In the genomic region with DNA sequence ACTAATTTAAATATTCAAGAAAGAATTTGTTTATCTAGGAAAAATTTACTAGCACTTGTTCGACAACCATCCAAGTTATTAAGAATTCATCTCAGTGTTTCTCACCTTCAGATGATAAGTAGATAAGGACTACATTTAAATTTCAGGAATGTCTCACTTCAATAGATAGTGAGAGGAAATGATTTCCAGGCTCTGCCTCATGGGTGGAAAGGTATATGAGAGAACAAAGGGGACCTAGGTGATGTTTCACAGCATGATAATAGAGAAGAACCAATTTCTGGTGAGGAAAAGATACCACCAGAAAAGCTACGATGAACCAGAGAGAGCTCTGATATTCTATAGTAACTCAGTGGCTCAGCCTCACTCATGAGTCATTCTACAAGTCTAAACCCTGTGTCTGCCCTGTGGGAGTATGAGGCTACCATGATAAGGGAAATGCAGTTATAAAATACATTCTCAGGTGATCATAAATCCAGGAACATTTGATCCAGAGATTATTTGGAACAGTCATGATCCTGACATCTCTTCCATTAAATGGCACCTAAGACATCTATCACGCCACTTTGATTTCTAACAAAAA, we compare ENCODE assay signal across 17 cellular contexts.
DNase-seq lines count a peak whose midpoint lies in the region; ATAC-seq and TF ChIP-seq lines count a peak whose summit lies in the region.
"Had no signal": no experiment of that assay in that cellular context is flagged by ENCODE, and none has a peak within 500 bp of the region (broad histone marks: within the 10 kb centered on the region; RNA-seq: fewer than 3 reads in every experiment).

No MANE protein-coding gene starts in this region.

- intact Hi-C loops in IMR-90 (cut with micrococcal nuclease) (no loop called here), mucosa of descending colon (cut with DNase I, micrococcal nuclease) (no loop called here)

- H3K36me3 ChIP-seq in IMR-90 (ENCODE audit: control insufficient read depth, insufficient read depth, low read length), result no peaks in the 10 kb centered on the region
- no peaks in the 10 kb centered on the region for H3K36me3 ChIP-seq in mucosa of descending colon (ENCODE audit: low read depth)

- in situ Hi-C loops in IMR-90 (cut with MboI; ENCODE audit: low sequenced_read_pairs), result no loop called here

- H2BK20ac ChIP-seq in IMR-90 (ENCODE audit: low read depth, low read length), result no peak overlapping the region

- no peaks in the 10 kb centered on the region for H3K9me1 ChIP-seq in IMR-90 (ENCODE audit: insufficient read depth, low read length)

- H3K9ac ChIP-seq in IMR-90 (ENCODE audit: low read depth, low read length), result no peak overlapping the region

- H3K4ac ChIP-seq in IMR-90 (ENCODE audit: low read depth, low read length), result no peak overlapping the region

- peak; percentile 77 for ATAC-seq in IMR-90 (ENCODE audit: low read depth)
- ATAC-seq in mucosa of descending colon, result peak; percentile 43
- no peak for ATAC-seq in HG03521 (IDR thresholded peaks at IDR 0.05; ENCODE audit: unreplicated experiment)
- no peak for ATAC-seq in GM19035 (IDR thresholded peaks at IDR 0.05; ENCODE audit: unreplicated experiment)

- H3K56ac ChIP-seq in IMR-90 (ENCODE audit: extremely low read depth, insufficient read depth, low read length), result no peak overlapping the region

- no peak overlapping the region for H3K14ac ChIP-seq in IMR-90 (replicated peaks; ENCODE audit: low read depth, low read length)

- peak; percentile 35 for DNase-seq in IMR-90
- DNase-seq in RWPE1 (ENCODE audit: low spot score), result peak; percentile 21
- peak; percentile 20 for DNase-seq in epithelial cell of prostate (ENCODE audit: low read depth, low spot score)
- no peak for DNase-seq in mucosa of descending colon
- DNase-seq in NK-92 treated with Interleukin-12 subunit alpha and Interleukin-12 subunit beta, amount 100 ng/mL, for 24 hours (lab: John Stamatoyannopoulos, UW), result no peak
- DNase-seq: ACHN, C1 segment of cervical spinal cord, DMS79 treated with DMSO at 0.1 percent for 48 hours, H7, HFFc6, NCI-H1417 treated with DMSO at 0.1 percent for 48 hours, NCI-H187 treated with DMSO at 0.1 percent for 48 hours, NCI-H446 treated with DMSO at 0.1 percent for 48 hours, NCI-H748 treated with DMSO at 0.1 percent for 48 hours, RPMI8226 had no signal

- H3K23ac ChIP-seq in IMR-90 (ENCODE audit: low read depth, low read length), result no peak overlapping the region

- H3K9me3 ChIP-seq in IMR-90 (ENCODE audit: control insufficient read depth, insufficient read depth, low read length) (no peaks in the 10 kb centered on the region), mucosa of descending colon (no peaks in the 10 kb centered on the region)

- no peaks in the 10 kb centered on the region for H3K79me1 ChIP-seq in IMR-90 (ENCODE audit: low read depth in 1 of 2, low read length in 2 of 2)

- no peak overlapping the region for H3K18ac ChIP-seq in IMR-90 (ENCODE audit: low read depth, low read length)

- POLR2A ChIA-PET in IMR-90 (lab: Charles Lee; ENCODE audit: unreplicated experiment), result no interaction called here
- POLR2A ChIA-PET in RWPE1 (lab: Yijun Ruan, JAX; ENCODE audit: low non-redundant PET), result no interaction called here

- CTCF ChIA-PET in IMR-90 (lab: Yijun Ruan, JAX) (no interaction called here), RWPE1 (lab: Yijun Ruan, JAX) (no interaction called here)

- no peak overlapping the region for H3K4me2 ChIP-seq in IMR-90 (ENCODE audit: low read depth, low read length)

- H3K27me3 ChIP-seq in IMR-90 (ENCODE audit: control insufficient read depth, insufficient read depth, low read length), result no peaks in the 10 kb centered on the region

- H4K20me1 ChIP-seq in IMR-90 (ENCODE audit: insufficient read depth, low read length), result no peaks in the 10 kb centered on the region

- peaks cover 3% of the 10 kb centered on the region; the same call in 1 of the 2 replicates for H3K4me1 ChIP-seq in IMR-90 (ENCODE audit: control insufficient read depth, insufficient read depth, low read length)
- no peaks in the 10 kb centered on the region for H3K4me1 ChIP-seq in mucosa of descending colon (ENCODE audit: low read depth)

- no peak overlapping the region for H4K91ac ChIP-seq in IMR-90 (ENCODE audit: insufficient read depth, low read depth, low read length)

- no peak overlapping the region for H2AK9ac ChIP-seq in IMR-90 (replicated peaks; ENCODE audit: low read depth, low read length, poor library complexity)

- no peak overlapping the region for H2BK5ac ChIP-seq in IMR-90 (ENCODE audit: low read depth, low read length, poor library complexity, severe bottlenecking)

- TF ChIP-seq POLR2A in IMR-90 (IDR thresholded peaks at IDR 0.05; ENCODE audit: low read depth, low read length), result no peak

- H3K27ac ChIP-seq in IMR-90 (ENCODE audit: insufficient read depth, low read length) (no peak overlapping the region), RWPE1 (no peak overlapping the region), epithelial cell of prostate (no peak overlapping the region)

- dilution Hi-C loops in IMR-90 (cut with HindIII; ENCODE audit: low sequenced_read_pairs, unreplicated experiment), result no loop called here

- WGBS in IMR-90 (ENCODE audit: extremely low coverage in 2 of 2, insufficient read length in 1 of 2), 2 experiments, result no CpG with 5 or more reads among the region's 3 CpGs

- no peak overlapping the region for H4K8ac ChIP-seq in IMR-90 (ENCODE audit: low read depth in 2 of 2, low read length in 2 of 2)

- BruUV-seq in IMR-90 (replicated peaks; lab: Mats Ljungman, UMichigan), result no TSS peak

- H3K4me3 ChIP-seq in IMR-90 (ENCODE audit: insufficient read depth, low read depth, low read length), result no peak overlapping the region
- no peak overlapping the region for H3K4me3 ChIP-seq in mucosa of descending colon

- TF ChIP-seq RAD21 in IMR-90 (IDR thresholded peaks at IDR 0.05; ENCODE audit: low read length), result no peak

- H2AK5ac ChIP-seq in IMR-90 (ENCODE audit: low read depth, low read length), result no peak overlapping the region

- H2BK15ac ChIP-seq in IMR-90 (ENCODE audit: low read depth, low read length), result no peak overlapping the region

- H2BK120ac ChIP-seq in IMR-90 (ENCODE audit: low read depth, low read length), result no peak overlapping the region

- H2AFZ ChIP-seq in IMR-90 (replicated peaks; ENCODE audit: low read length, poor library complexity), result no peak overlapping the region

- TF ChIP-seq CTCF in IMR-90 (conservative IDR thresholded peaks at IDR 0.05; ENCODE audit: low read depth, low read length), result no peak
- no peak for TF ChIP-seq CTCF in RWPE1 (conservative IDR thresholded peaks at IDR 0.05; ENCODE audit: low read depth)
- no peak for TF ChIP-seq CTCF in mucosa of descending colon (IDR thresholded peaks at IDR 0.05)

- H4K5ac ChIP-seq in IMR-90 (ENCODE audit: low read depth, low read length), result no peak overlapping the region

TF ChIP-seq in IMR-90, 13 proteins besides CTCF, POLR2A, EP300 and RAD21:
- 0 out of 2 replicates have a peak, but pooled peaks have one; percentile 22 for TF ChIP-seq FOS (IDR thresholded peaks at IDR 0.05; ENCODE audit: low read depth, low read length)
- TF ChIP-seq, protein P1, sequence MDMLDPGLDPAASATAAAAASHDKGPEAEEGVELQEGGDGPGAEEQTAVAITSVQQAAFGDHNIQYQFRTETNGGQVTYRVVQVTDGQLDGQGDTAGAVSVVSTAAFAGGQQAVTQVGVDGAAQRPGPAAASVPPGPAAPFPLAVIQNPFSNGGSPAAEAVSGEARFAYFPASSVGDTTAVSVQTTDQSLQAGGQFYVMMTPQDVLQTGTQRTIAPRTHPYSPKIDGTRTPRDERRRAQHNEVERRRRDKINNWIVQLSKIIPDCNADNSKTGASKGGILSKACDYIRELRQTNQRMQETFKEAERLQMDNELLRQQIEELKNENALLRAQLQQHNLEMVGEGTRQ (IDR thresholded peaks at IDR 0.05; ENCODE audit: low read depth, low read length), result no peak
- TF ChIP-seq RCOR1 (IDR thresholded peaks at IDR 0.05; ENCODE audit: insufficient replicate concordance, low read length), result no peak
- TF ChIP-seq, protein P2, sequence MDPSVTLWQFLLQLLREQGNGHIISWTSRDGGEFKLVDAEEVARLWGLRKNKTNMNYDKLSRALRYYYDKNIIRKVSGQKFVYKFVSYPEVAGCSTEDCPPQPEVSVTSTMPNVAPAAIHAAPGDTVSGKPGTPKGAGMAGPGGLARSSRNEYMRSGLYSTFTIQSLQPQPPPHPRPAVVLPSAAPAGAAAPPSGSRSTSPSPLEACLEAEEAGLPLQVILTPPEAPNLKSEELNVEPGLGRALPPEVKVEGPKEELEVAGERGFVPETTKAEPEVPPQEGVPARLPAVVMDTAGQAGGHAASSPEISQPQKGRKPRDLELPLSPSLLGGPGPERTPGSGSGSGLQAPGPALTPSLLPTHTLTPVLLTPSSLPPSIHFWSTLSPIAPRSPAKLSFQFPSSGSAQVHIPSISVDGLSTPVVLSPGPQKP (IDR thresholded peaks at IDR 0.05; ENCODE audit: borderline replicate concordance, low read depth, low read length), result no peak
TF ChIP-seq in IMR-90: peak in this region for 1.

Comparison
In these comparisons a context has a peak if more than half of its experiments do, and no peak if none do; other contexts are left out.
1. ATAC-seq: peak in IMR-90 (single experiment) and mucosa of descending colon (single experiment); none in HG03521 (single experiment) and GM19035 (single experiment).
2. DNase-seq: peak in IMR-90 (single experiment), RWPE1 (single experiment) and epithelial cell of prostate (single experiment); none in mucosa of descending colon (0 of 3) and NK-92 treated with Interleukin-12 subunit alpha and Interleukin-12 subunit beta, amount 100 ng/mL, for 24 hours (single experiment).